In the genomic region with DNA sequence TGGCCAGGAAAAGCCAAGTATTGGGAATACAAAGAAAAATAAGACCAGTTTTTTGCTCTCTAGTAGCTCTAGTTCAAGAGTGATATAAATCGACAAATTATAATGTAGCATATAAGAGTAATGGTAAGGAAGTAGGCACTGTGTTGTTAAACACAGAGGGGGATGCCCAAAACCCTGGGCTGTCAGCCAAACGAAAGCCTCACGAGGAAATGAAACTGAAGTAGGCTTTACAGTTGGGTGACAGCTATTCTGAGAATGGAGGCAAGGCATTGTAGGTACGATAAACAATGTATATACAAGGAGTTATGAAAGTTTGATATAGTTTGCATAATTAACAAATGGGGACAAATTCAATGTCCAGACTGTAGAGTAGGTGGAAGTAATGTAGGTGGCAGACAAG, we compare ENCODE assay signal across 10 cellular contexts.
DNase-seq lines count a peak whose midpoint lies in the region; ATAC-seq lines count a peak whose summit lies in the region.
"Had no signal": no experiment of that assay in that cellular context is flagged by ENCODE, and none has a peak within 500 bp of the region (broad histone marks: within the 10 kb centered on the region; RNA-seq: fewer than 3 reads in every experiment).

No MANE protein-coding gene starts in this region.

- H3K4ac ChIP-seq in mesenchymal stem cell (ENCODE audit: low read depth in 1 of 2, low read length in 2 of 2) = no peak overlapping the region

- no peaks in the 10 kb centered on the region for H3K4me1 ChIP-seq in mesenchymal stem cell (ENCODE audit: control insufficient read depth, insufficient read depth, low read depth, low read length)

- H2BK12ac ChIP-seq in mesenchymal stem cell (ENCODE audit: low read length in 2 of 2) = no peak overlapping the region

- no peak overlapping the region for H3K23ac ChIP-seq in mesenchymal stem cell (ENCODE audit: low read length in 2 of 2)

- H2AFZ ChIP-seq in mesenchymal stem cell (ENCODE audit: low read depth, low read length) = no peak overlapping the region

- H3K36me3 ChIP-seq in mesenchymal stem cell (ENCODE audit: control insufficient read depth in 1 of 2, insufficient read depth in 2 of 2, low read depth in 1 of 2, low read length in 2 of 2) = no peaks in the 10 kb centered on the region
- H3K36me3 ChIP-seq: MG63 had no signal

- no peak overlapping the region for H3K14ac ChIP-seq in mesenchymal stem cell (ENCODE audit: low read length in 2 of 2)

- no peaks in the 10 kb centered on the region for H3K9me3 ChIP-seq in mesenchymal stem cell (ENCODE audit: control insufficient read depth, low read length)
- H3K9me3 ChIP-seq: MG63 had no signal

- H2BK120ac ChIP-seq in mesenchymal stem cell (ENCODE audit: low read depth, low read length) = no peak overlapping the region

- H3K4me2 ChIP-seq in mesenchymal stem cell (ENCODE audit: low read length, poor library complexity, severe bottlenecking) = no peak overlapping the region

- H4K91ac ChIP-seq in mesenchymal stem cell (ENCODE audit: low read length) = no peak overlapping the region

- H2BK15ac ChIP-seq in mesenchymal stem cell (ENCODE audit: low read depth, poor library complexity, severe bottlenecking) = no peak overlapping the region

- H3K4me3 ChIP-seq in mesenchymal stem cell (ENCODE audit: insufficient read depth in 1 of 2, low read depth in 1 of 2, low read length in 2 of 2) = no peak overlapping the region
- H3K4me3 ChIP-seq: MG63 had no signal

- H2BK5ac ChIP-seq in mesenchymal stem cell (ENCODE audit: low read depth, low read length, poor library complexity, severe bottlenecking) = no peak overlapping the region

- DNase-seq in medulla oblongata (ENCODE audit: extremely low spot score) (peak; percentile 73), NCI-H1417 treated with DMSO at 0.1 percent for 48 hours (lab: John Stamatoyannopoulos, UW) (no peak), HK-2 (ENCODE audit: unreplicated experiment) (no peak), NCI-H2171 treated with DMSO at 0.1 percent for 48 hours (lab: John Stamatoyannopoulos, UW) (no peak), mesenchymal stem cell (no peak)
- DNase-seq: activated CD4-positive, alpha-beta T cell treated with anti-CD3 and anti-CD28 coated beads for 1 hour; MG63 had no signal

- no peaks in the 10 kb centered on the region for H3K79me1 ChIP-seq in mesenchymal stem cell (replicated peaks; ENCODE audit: low read length, poor library complexity, severe bottlenecking)

- no peak overlapping the region for H3K27ac ChIP-seq in mesenchymal stem cell (ENCODE audit: low read length, poor library complexity, severe bottlenecking)

- H3K27me3 ChIP-seq in mesenchymal stem cell (ENCODE audit: control insufficient read depth in 1 of 2, insufficient read depth in 1 of 2, low read length in 2 of 2) = no peaks in the 10 kb centered on the region
- H3K27me3 ChIP-seq: MG63 had no signal

- no peak overlapping the region for H2AK5ac ChIP-seq in mesenchymal stem cell (ENCODE audit: low read length, severe bottlenecking)

- H3K18ac ChIP-seq in mesenchymal stem cell (ENCODE audit: low read depth in 1 of 2, low read length in 2 of 2) = no peak overlapping the region

- ATAC-seq in GM18867 (IDR thresholded peaks at IDR 0.05; ENCODE audit: unreplicated experiment) = peak; percentile 100
- peak; percentile 98 for ATAC-seq in GM21717 (IDR thresholded peaks at IDR 0.05; ENCODE audit: unreplicated experiment)
- ATAC-seq in HG03469 (IDR thresholded peaks at IDR 0.05; ENCODE audit: unreplicated experiment) = peak; percentile 98

- no peak overlapping the region for H4K8ac ChIP-seq in mesenchymal stem cell (ENCODE audit: low read length)

- no peak overlapping the region for H3K9ac ChIP-seq in mesenchymal stem cell (ENCODE audit: low read length)

- WGBS in mesenchymal stem cell = 79% methylated on average over 4 of the region's 4 CpGs
